Comparison of ENCODE assay signal across 13 cellular contexts in genomic region chr9:94824913-94825619, GRCh38.
A peak's percentile ranks its signal among the peaks of the same experiment; 100 is the strongest.
DNase-seq lines count a peak whose midpoint lies in the region; ATAC-seq and TF ChIP-seq lines count a peak whose summit lies in the region.
"Had no signal": no experiment of that assay in that cellular context is flagged by ENCODE, and none has a peak within 500 bp of the region (broad histone marks: within the 10 kb centered on the region; RNA-seq: fewer than 3 reads in every experiment).

No MANE protein-coding gene starts in this region.

- no peak for TF ChIP-seq CTCF in right atrium auricular region (IDR thresholded peaks at IDR 0.05)

- H3K27ac ChIP-seq in right atrium auricular region = peak overlapping the region; percentile 49 to 58
- H3K27ac ChIP-seq in aorta (ENCODE audit: low read depth in 1 of 2, low read length in 2 of 2) = peak overlapping the region; percentile 58 to 100

- DNase-seq in right atrium auricular region (ENCODE audit: low spot score) = no peak
- no peak for DNase-seq in left ventricle myocardium superior
- peak; percentile 22 for DNase-seq in iPS DF 4.7 (ENCODE audit: extremely low read depth, low spot score)
- peak; percentile 59 for DNase-seq in pons (ENCODE audit: low spot score)
- DNase-seq in aorta = no peak
- no peak for DNase-seq in COR-L47 (lab: John Stamatoyannopoulos, UW)
- no peak for DNase-seq in amniotic stem cell (lab: John Stamatoyannopoulos, UW)
- DNase-seq: activated naive CD4-positive, alpha-beta T cell; GF-D8; NK-92 treated with Interleukin-12 subunit alpha and Interleukin-12 subunit beta, amount 100 ng/mL, for 24 hours; retina had no signal

- ATAC-seq in left ventricle myocardium superior = no peak
- no peak for ATAC-seq in aorta (ENCODE audit: low FRiP score)
- ATAC-seq in HG03196 (IDR thresholded peaks at IDR 0.05; ENCODE audit: unreplicated experiment) = no peak

- 7 to 14% methylated on average over 12 of the region's 12 CpGs for WGBS in aorta, 2 donors

- intact Hi-C loops in left ventricle myocardium superior (cut with micrococcal nuclease) (no loop called here), aorta (cut with DNase I) (no loop called here)

- no peaks in the 10 kb centered on the region for H3K9me3 ChIP-seq in right atrium auricular region
- H3K9me3 ChIP-seq in aorta (ENCODE audit: control insufficient read depth, low read length) = no peaks in the 10 kb centered on the region
- H3K9me3 ChIP-seq: HAP-1 had no signal

- no peaks in the 10 kb centered on the region for H3K27me3 ChIP-seq in right atrium auricular region
- no peaks in the 10 kb centered on the region for H3K27me3 ChIP-seq in aorta (ENCODE audit: control insufficient read depth in 1 of 2, insufficient read depth in 2 of 2, low read length in 1 of 2)

- H3K4me1 ChIP-seq in right atrium auricular region = peaks cover 0 to 52% of the 10 kb centered on the region in 2 donors
- H3K4me1 ChIP-seq in aorta (ENCODE audit: control insufficient read depth in 1 of 2, insufficient read depth in 2 of 2, low read length in 2 of 2) = peaks cover 4 to 10% of the 10 kb centered on the region in 2 donors
- H3K4me1 ChIP-seq: HAP-1 had no signal

- H3K4me3 ChIP-seq in right atrium auricular region (no peak overlapping the region), aorta (ENCODE audit: low read length in 2 of 2) (peak overlapping the region in 1 of 2 donors; percentile 6)
- H3K4me3 ChIP-seq: HAP-1 had no signal

- no peaks in the 10 kb centered on the region for H3K36me3 ChIP-seq in right atrium auricular region
- no peaks in the 10 kb centered on the region for H3K36me3 ChIP-seq in aorta (ENCODE audit: control insufficient read depth in 1 of 2, insufficient read depth in 2 of 2, low read length in 1 of 2)
- H3K36me3 ChIP-seq: HAP-1 had no signal

Comparison
In these comparisons a context has a peak if more than half of its experiments do, and no peak if none do; other contexts are left out.
1. DNase-seq: peak in iPS DF 4.7 (single experiment) and pons (single experiment); none in right atrium auricular region (single experiment), left ventricle myocardium superior (single experiment), aorta (0 of 2), COR-L47 (single experiment) and amniotic stem cell (single experiment).